In the genomic region with DNA sequence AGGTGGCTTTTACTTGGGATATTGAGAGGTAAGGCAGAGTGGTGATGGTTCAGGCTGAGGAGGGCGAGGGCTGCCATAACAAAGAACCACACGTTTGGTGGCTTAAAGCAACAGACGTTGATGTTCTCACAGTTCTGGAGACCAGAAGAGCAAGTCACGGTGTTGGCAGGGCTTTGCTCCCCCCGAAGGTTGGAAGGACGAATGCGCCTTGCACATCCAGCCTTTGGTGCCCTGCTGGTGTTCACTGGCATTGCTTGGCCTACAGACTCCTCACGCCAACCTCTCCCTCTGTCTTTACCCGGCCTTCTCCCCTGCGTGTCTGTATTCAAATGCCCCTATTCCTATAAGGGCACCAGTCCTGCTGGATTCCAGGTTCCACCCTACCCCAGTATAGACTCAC, we compare ENCODE assay signal across 11 cellular contexts.
DNase-seq lines count a peak whose midpoint lies in the region; ATAC-seq and TF ChIP-seq lines count a peak whose summit lies in the region.
"Had no signal": no experiment of that assay in that cellular context is flagged by ENCODE, and none has a peak within 500 bp of the region (broad histone marks: within the 10 kb centered on the region; RNA-seq: fewer than 3 reads in every experiment).

No MANE protein-coding gene starts in this region.

- intact Hi-C loops in body of pancreas (cut with DNase I) = no loop called here
- intact Hi-C loops in posterior vena cava (cut with DNase I) = loop anchor here in 1 of 2 donors (5.0 kb wide), 1 partner anchor 1256 kb away; no protein-coding TSS in a partner anchor

- H3K27ac ChIP-seq in body of pancreas = no peak overlapping the region
- H3K27ac ChIP-seq: parathyroid adenoma, tibial nerve had no signal

- no peaks in the 10 kb centered on the region for H3K9me3 Mint-ChIP-seq in osteocyte (ENCODE audit: unreplicated experiment)
- H3K9me3 Mint-ChIP-seq: CD4-positive, CD25-positive, alpha-beta regulatory T cell had no signal

- 41 to 46% methylated on average over 10 of the region's 10 CpGs for WGBS in body of pancreas, 2 donors

- H3K27me3 Mint-ChIP-seq in osteocyte (ENCODE audit: unreplicated experiment) = no peaks in the 10 kb centered on the region
- H3K27me3 Mint-ChIP-seq: CD4-positive, CD25-positive, alpha-beta regulatory T cell had no signal

- no peak overlapping the region for H3K4me3 Mint-ChIP-seq in osteocyte (ENCODE audit: unreplicated experiment)
- H3K4me3 Mint-ChIP-seq: CD4-positive, CD25-positive, alpha-beta regulatory T cell had no signal

- DNase-seq in SIG-M5 treated with dmso at 0.1 percent for 504 hours (lab: John Stamatoyannopoulos, UW; ENCODE audit: unreplicated experiment) (peak; percentile 8), SIG-M5 (lab: John Stamatoyannopoulos, UW) (no peak), NCI-H1092 (lab: John Stamatoyannopoulos, UW) (peak; percentile 37), body of pancreas (peak in 2 of 4 donors; percentile 15 to 57), osteocyte (ENCODE audit: extremely low spot score, unreplicated experiment) (no peak), posterior vena cava (ENCODE audit: low spot score) (no peak), GM10266 (ENCODE audit: extremely low spot score) (no peak)

- no peaks in the 10 kb centered on the region for H3K4me1 ChIP-seq in body of pancreas
- H3K4me1 ChIP-seq: parathyroid adenoma, tibial nerve had no signal

- H3K36me3 ChIP-seq in body of pancreas (replicated peaks in 1 of 2; ENCODE audit: insufficient read depth in 1 of 2, low read depth in 2 of 2) = no peaks in the 10 kb centered on the region
- H3K36me3 ChIP-seq: tibial nerve had no signal

- no peaks in the 10 kb centered on the region for H3K4me1 Mint-ChIP-seq in osteocyte (ENCODE audit: unreplicated experiment)
- H3K4me1 Mint-ChIP-seq: CD4-positive, CD25-positive, alpha-beta regulatory T cell had no signal

- H3K27me3 ChIP-seq in body of pancreas = no peaks in the 10 kb centered on the region
- H3K27me3 ChIP-seq: tibial nerve had no signal

- no peak overlapping the region for H3K4me3 ChIP-seq in body of pancreas
- H3K4me3 ChIP-seq: tibial nerve had no signal

- no peak overlapping the region for H3K27ac Mint-ChIP-seq in osteocyte (ENCODE audit: unreplicated experiment)
- H3K27ac Mint-ChIP-seq: CD4-positive, CD25-positive, alpha-beta regulatory T cell had no signal

- no peak for TF ChIP-seq POLR2A in body of pancreas (IDR thresholded peaks at IDR 0.05)

- no peak for ATAC-seq in body of pancreas
- ATAC-seq in HG03432 (IDR thresholded peaks at IDR 0.05; ENCODE audit: unreplicated experiment) = no peak

- no peaks in the 10 kb centered on the region for H3K36me3 Mint-ChIP-seq in osteocyte (ENCODE audit: unreplicated experiment)
- H3K36me3 Mint-ChIP-seq: CD4-positive, CD25-positive, alpha-beta regulatory T cell had no signal

- no peaks in the 10 kb centered on the region for H3K9me3 ChIP-seq in body of pancreas
- H3K9me3 ChIP-seq: tibial nerve had no signal

- TF ChIP-seq CTCF in body of pancreas (IDR thresholded peaks at IDR 0.05) = peak in 4 of 7 experiments; percentile 9 to 45 (median 28)
- peak; percentile 46 for TF ChIP-seq CTCF in osteocyte (IDR thresholded peaks at IDR 0.05)
- no peak for TF ChIP-seq CTCF in GM10266 (IDR thresholded peaks at IDR 0.05; ENCODE audit: control insufficient read depth, insufficient read depth, low read depth, missing control alignments)

Comparison
In these comparisons a context has a peak if more than half of its experiments do, and no peak if none do; other contexts are left out.
1. DNase-seq: peak in SIG-M5 treated with dmso at 0.1 percent for 504 hours (single experiment) and NCI-H1092 (single experiment); none in SIG-M5 (single experiment), osteocyte (single experiment), posterior vena cava (single experiment) and GM10266 (single experiment).